In genomic region chr9:34179528-34180138, GRCh38 we compare ENCODE assay signal across 8 cellular contexts. TPM values are rescaled to one million over a fixed set of nuclear protein-coding genes. Genes with fewer than 3 reads are reported as not detected.
DNase-seq lines count a peak whose midpoint lies in the region; ATAC-seq and TF ChIP-seq lines count a peak whose summit lies in the region.

No MANE protein-coding gene starts in this region.

- intact Hi-C loops in IMR-90 (cut with micrococcal nuclease) (loop anchor here (1.0 to 2.0 kb wide), 2 partner anchors 53 to 73 kb away; partner anchors contain the start of gene DCAF12), adrenal gland (cut with DNase I) (loop anchor here in 1 of 2 donors (10.0 kb wide), 1 partner anchor 55 kb away; the partner anchor contains the start of gene DCAF12), spleen (cut with DNase I; ENCODE audit: low total_unique reads) (loop anchor here (10.0 kb wide), 1 partner anchor 55 kb away; the partner anchor contains the start of gene DCAF12)

- no TSS peak for BruUV-seq in IMR-90 (replicated peaks; lab: Mats Ljungman, UMichigan)

- H3F3A ChIP-seq in DOHH2 (ENCODE audit: control insufficient read depth, insufficient read depth): peaks cover 3% of the 10 kb centered on the region

- H3K56ac ChIP-seq in IMR-90 (ENCODE audit: extremely low read depth, insufficient read depth, low read length): peak overlapping the region; percentile 70

- H3K9me3 ChIP-seq in DOHH2 (ENCODE audit: control insufficient read depth, insufficient read depth, low read length) (no peaks in the 10 kb centered on the region), IMR-90 (ENCODE audit: control insufficient read depth, insufficient read depth, low read length) (no peaks in the 10 kb centered on the region), adrenal gland (replicated peaks in 1 of 3) (no peaks in the 10 kb centered on the region), iPS-18c (ENCODE audit: control insufficient read depth, insufficient read depth, low read length) (no peaks in the 10 kb centered on the region), spleen (no peaks in the 10 kb centered on the region)

- peak overlapping the region; percentile 48 for H3K27ac ChIP-seq in DOHH2 (ENCODE audit: low read depth, low read length)
- peak overlapping the region; percentile 93 for H3K27ac ChIP-seq in IMR-90 (ENCODE audit: insufficient read depth, low read length)
- peak overlapping the region; percentile 83 to 99 (median 93) for H3K27ac ChIP-seq in adrenal gland
- H3K27ac ChIP-seq in spleen: peak overlapping the region; percentile 66 to 98 (median 94)

- H3K4me2 ChIP-seq in DOHH2 (ENCODE audit: low read length) (peak overlapping the region; percentile 90), IMR-90 (ENCODE audit: low read depth, low read length) (peak overlapping the region; percentile 91)

- H3K14ac ChIP-seq in IMR-90 (replicated peaks; ENCODE audit: low read depth, low read length): peak overlapping the region; percentile 48

- peak overlapping the region; percentile 82; the same call in 1 of the 2 replicates for H3K23ac ChIP-seq in IMR-90 (ENCODE audit: low read depth, low read length)

- H4K91ac ChIP-seq in IMR-90 (ENCODE audit: insufficient read depth, low read depth, low read length): peak overlapping the region; percentile 30; the same call in 1 of the 2 replicates

- TF ChIP-seq RAD21 in IMR-90 (IDR thresholded peaks at IDR 0.05; ENCODE audit: low read length): no peak

- no peak; the same call in 1 of the 2 replicates for ATAC-seq in IMR-90 (ENCODE audit: low read depth)

- no peak for TF ChIP-seq POLR2A in IMR-90 (IDR thresholded peaks at IDR 0.05; ENCODE audit: low read depth, low read length)
- no peak for TF ChIP-seq POLR2A in adrenal gland (IDR thresholded peaks at IDR 0.05)
- TF ChIP-seq POLR2A in spleen (IDR thresholded peaks at IDR 0.05): no peak

- H3K4ac ChIP-seq in IMR-90 (ENCODE audit: low read depth, low read length): peak overlapping the region; percentile 51

- TF ChIP-seq CTCF in DOHH2 (IDR thresholded peaks at IDR 0.05; ENCODE audit: low read depth, low read length, poor library complexity, severe bottlenecking) (no peak), IMR-90 (conservative IDR thresholded peaks at IDR 0.05; ENCODE audit: low read depth, low read length) (no peak), adrenal gland (IDR thresholded peaks at IDR 0.05) (no peak), spleen (IDR thresholded peaks at IDR 0.05 in 8 of 11, conservative IDR thresholded peaks at IDR 0.05 in 3 of 11) (no peak)

- peak overlapping the region; percentile 1; the same call in 1 of the 2 replicates for H2BK120ac ChIP-seq in IMR-90 (ENCODE audit: low read depth, low read length)

- peak overlapping the region; percentile 7 to 66; a peak in 3 of 4 replicates for H4K8ac ChIP-seq in IMR-90 (ENCODE audit: low read depth in 2 of 2, low read length in 2 of 2)

- H2BK5ac ChIP-seq in IMR-90 (ENCODE audit: low read depth, low read length, poor library complexity, severe bottlenecking): peak overlapping the region; percentile 69

- POLR2A ChIA-PET in IMR-90 (lab: Charles Lee; ENCODE audit: unreplicated experiment): no interaction called here

- H2AFZ ChIP-seq in IMR-90 (replicated peaks; ENCODE audit: low read length, poor library complexity): peak overlapping the region; percentile 98

- peak overlapping the region; percentile 82 for H4K5ac ChIP-seq in IMR-90 (ENCODE audit: low read depth, low read length)

- dilution Hi-C loops in IMR-90 (cut with HindIII; ENCODE audit: low sequenced_read_pairs, unreplicated experiment): no loop called here

- H2AK9ac ChIP-seq in IMR-90 (replicated peaks; ENCODE audit: low read depth, low read length, poor library complexity): peak overlapping the region; percentile 37

- H3K36me3 ChIP-seq in DOHH2 (ENCODE audit: control insufficient read depth, low read length) (peaks cover 8% of the 10 kb centered on the region; the same call in 1 of the 2 replicates), IMR-90 (ENCODE audit: control insufficient read depth, insufficient read depth, low read length) (no peaks in the 10 kb centered on the region), adrenal gland (replicated peaks in 1 of 2) (no peaks in the 10 kb centered on the region), spleen (peaks cover 0 to 26% (median 3%) of the 10 kb centered on the region in 6 donors)

- no peaks in the 10 kb centered on the region for H3K9me1 ChIP-seq in IMR-90 (ENCODE audit: insufficient read depth, low read length)

- peak overlapping the region; percentile 51 for H2AK5ac ChIP-seq in IMR-90 (ENCODE audit: low read depth, low read length)

- CTCF ChIA-PET in IMR-90 (lab: Yijun Ruan, JAX): interaction anchor here (1.2 kb wide), 1 partner anchor 74 kb away, joined by 6 read pairs; no protein-coding TSS in a partner anchor

- peak overlapping the region; percentile 99 for H3K9ac ChIP-seq in IMR-90 (ENCODE audit: low read depth, low read length)

- DNase-seq in IMR-90 (peak; percentile 61), adrenal gland (peak in 1 of 7 donors; percentile 53), spleen (no peak), NCI-H2171 treated with DMSO at 0.1 percent for 48 hours (lab: John Stamatoyannopoulos, UW) (no peak), NCI-H1436 treated with DMSO at 0.1 percent for 48 hours (lab: John Stamatoyannopoulos, UW) (no peak), DMS79 treated with DMSO at 0.1 percent for 48 hours (lab: John Stamatoyannopoulos, UW) (no peak)

- H3K79me1 ChIP-seq in IMR-90 (ENCODE audit: low read depth in 1 of 2, low read length in 2 of 2): peaks cover 3 to 15% of the 10 kb centered on the region in 2 experiments

- WGBS in IMR-90 (ENCODE audit: extremely low coverage in 2 of 2, insufficient read length in 1 of 2), 2 experiments: 6% methylated on average over 4 of the region's 12 CpGs; no CpG with 5 or more reads in 1 of the 2 experiments
- 4 to 6% (median 5%) methylated on average over 12 of the region's 12 CpGs for WGBS in adrenal gland, 4 donors
- WGBS in spleen, 5 donors: 5 to 20% (median 9%) methylated on average over 12 of the region's 12 CpGs

- H3K4me1 ChIP-seq in DOHH2 (ENCODE audit: control insufficient read depth, low read length): peaks cover 16% of the 10 kb centered on the region
- no peaks in the 10 kb centered on the region for H3K4me1 ChIP-seq in IMR-90 (ENCODE audit: control insufficient read depth, insufficient read depth, low read length)
- H3K4me1 ChIP-seq in adrenal gland (replicated peaks in 1 of 2): peaks cover 12 to 15% of the 10 kb centered on the region in 2 donors
- H3K4me1 ChIP-seq in spleen: peaks cover 7 to 66% (median 33%) of the 10 kb centered on the region in 6 donors

- in situ Hi-C loops in IMR-90 (cut with MboI; ENCODE audit: low sequenced_read_pairs): no loop called here

- no peaks in the 10 kb centered on the region for H3K9me2 ChIP-seq in DOHH2 (replicated peaks; ENCODE audit: control insufficient read depth, low read length)

- H3K27me3 ChIP-seq in DOHH2 (ENCODE audit: control insufficient read depth, low read length): no peaks in the 10 kb centered on the region
- no peaks in the 10 kb centered on the region for H3K27me3 ChIP-seq in IMR-90 (ENCODE audit: control insufficient read depth, insufficient read depth, low read length)
- no peaks in the 10 kb centered on the region for H3K27me3 ChIP-seq in adrenal gland
- H3K27me3 ChIP-seq in spleen (replicated peaks in 1 of 7): peaks cover 0 to 4% (median 0%) of the 10 kb centered on the region in 7 donors

- H2BK15ac ChIP-seq in IMR-90 (ENCODE audit: low read depth, low read length): no peak overlapping the region

- H2BK20ac ChIP-seq in IMR-90 (ENCODE audit: low read depth, low read length): no peak overlapping the region

- H3K18ac ChIP-seq in IMR-90 (ENCODE audit: low read depth, low read length): peak overlapping the region; percentile 88

- H3K4me3 ChIP-seq in DOHH2 (ENCODE audit: low read length) (peak overlapping the region; percentile 88), IMR-90 (ENCODE audit: insufficient read depth, low read depth, low read length) (peak overlapping the region; percentile 64), adrenal gland (peak overlapping the region in 3 of 4 donors; percentile 80 to 84 (median 82)), iPS-18c (ENCODE audit: insufficient read depth, low read depth, low read length) (peak overlapping the region; percentile 91), spleen (peak overlapping the region; percentile 53 to 87 (median 64))

- H3K79me2 ChIP-seq in DOHH2 (ENCODE audit: control insufficient read depth, low read length): peaks cover 68% of the 10 kb centered on the region

- H4K20me1 ChIP-seq in DOHH2 (ENCODE audit: control insufficient read depth, insufficient read depth, low read depth, low read length) (peaks cover 10% of the 10 kb centered on the region; the same call in 1 of the 2 replicates), IMR-90 (ENCODE audit: insufficient read depth, low read length) (peaks cover 9% of the 10 kb centered on the region; the same call in 1 of the 2 replicates)

TF ChIP-seq in IMR-90, 13 proteins besides CTCF, POLR2A, EP300 and RAD21 (continues in another document):
- no peak for TF ChIP-seq NFE2L2 (IDR thresholded peaks at IDR 0.05; ENCODE audit: low read depth, low read length)
- TF ChIP-seq ELK1 (IDR thresholded peaks at IDR 0.05; ENCODE audit: borderline replicate concordance, low read depth, low read length): no peak

RNA-seq across cellular contexts. Expression of gene UBAP1, which starts 0.8 kb away (rescaled TPM):
- total RNA-seq in IMR-90 (2012; rRNA removed) (28.3 and 30.6 TPM in 2 replicates), adrenal gland (10 to 100 TPM; 63.6 to 91.7 (median 83.5) TPM), spleen (10 to 100 TPM; 37.4 to 56.0 (median 44.9) TPM)
- polyA plus RNA-seq in IMR-90 (2012; rRNA removed) (35.4 and 37.0 TPM in 2 replicates), adrenal gland (100 to 1,000 TPM in 1 of 3 donors, 10 to 100 TPM in 2; 34.8 to 146 (median 37.7) TPM), spleen (10 to 100 TPM; 17.3 to 25.7 (median 20.2) TPM)
- 16.1 and 17.7 TPM in 2 replicates for polyA plus RNA-seq in IMR-90 (2012; cell fraction: cytosol; rRNA removed)
- 12.0 and 26.9 TPM in 2 replicates for polyA plus RNA-seq in IMR-90 (2012; cell fraction: nucleus; rRNA removed; ENCODE audit: low replicate concordance)

RNA-seq across cellular contexts. Expression of gene DCAF12, which starts 53.1 kb away (rescaled TPM):
- total RNA-seq in IMR-90 (2012; rRNA removed) (6.9 and 7.2 TPM in 2 replicates), adrenal gland (10 to 100 TPM; 45.0 to 74.9 (median 65.2) TPM), spleen (100 to 1,000 TPM in 1 of 7 donors, 10 to 100 TPM in 6; 36.5 to 107 (median 38.6) TPM)
- polyA plus RNA-seq in IMR-90 (2012; rRNA removed) (12.6 and 17.1 TPM in 2 replicates), adrenal gland (10 to 100 TPM; 15.1 to 88.3 (median 15.8) TPM), spleen (10 to 100 TPM in 2 of 3 donors, 1 to 10 TPM in 1; 5.6 to 12.9 (median 11.2) TPM)
- 6.1 and 6.5 TPM in 2 replicates for polyA plus RNA-seq in IMR-90 (2012; cell fraction: cytosol; rRNA removed)
- 5.0 and 11.8 TPM in 2 replicates for polyA plus RNA-seq in IMR-90 (2012; cell fraction: nucleus; rRNA removed; ENCODE audit: low replicate concordance)
